In genomic region chr12:27014085-27014858, GRCh38 we compare ENCODE assay signal across 8 cellular contexts. TPM values are rescaled to one million over a fixed set of nuclear protein-coding genes. Genes with fewer than 3 reads are reported as not detected.
DNase-seq lines count a peak whose midpoint lies in the region; ATAC-seq and TF ChIP-seq lines count a peak whose summit lies in the region.

A gene with protein sequence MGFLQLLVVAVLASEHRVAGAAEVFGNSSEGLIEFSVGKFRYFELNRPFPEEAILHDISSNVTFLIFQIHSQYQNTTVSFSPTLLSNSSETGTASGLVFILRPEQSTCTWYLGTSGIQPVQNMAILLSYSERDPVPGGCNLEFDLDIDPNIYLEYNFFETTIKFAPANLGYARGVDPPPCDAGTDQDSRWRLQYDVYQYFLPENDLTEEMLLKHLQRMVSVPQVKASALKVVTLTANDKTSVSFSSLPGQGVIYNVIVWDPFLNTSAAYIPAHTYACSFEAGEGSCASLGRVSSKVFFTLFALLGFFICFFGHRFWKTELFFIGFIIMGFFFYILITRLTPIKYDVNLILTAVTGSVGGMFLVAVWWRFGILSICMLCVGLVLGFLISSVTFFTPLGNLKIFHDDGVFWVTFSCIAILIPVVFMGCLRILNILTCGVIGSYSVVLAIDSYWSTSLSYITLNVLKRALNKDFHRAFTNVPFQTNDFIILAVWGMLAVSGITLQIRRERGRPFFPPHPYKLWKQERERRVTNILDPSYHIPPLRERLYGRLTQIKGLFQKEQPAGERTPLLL (minus strand): TSS chr12:27014384. CDS start chr12:27014168, 216 bp downstream.

- intact Hi-C loops in mammary epithelial cell (cut with micrococcal nuclease) = loop anchor here (1.0 to 10.0 kb wide), 6 partner anchors 67 to 688 kb away; partner anchors contain the start of genes FGFR1OP2 and STK38L

- peak; percentile 92 for TF ChIP-seq CTCF in WERI-Rb-1 (IDR thresholded peaks at IDR 0.05; ENCODE audit: low read depth, low read length)
- TF ChIP-seq CTCF in mammary epithelial cell (conservative IDR thresholded peaks at IDR 0.05 in 1 of 2, IDR thresholded peaks at IDR 0.05 in 1 of 2; ENCODE audit: extremely low read depth in 1 of 2, insufficient read depth in 1 of 2, low read depth in 1 of 2, low read length in 2 of 2) = peak; percentile 67 to 86
- TF ChIP-seq CTCF in smooth muscle cell (IDR thresholded peaks at IDR 0.05; ENCODE audit: borderline replicate concordance, insufficient read depth, poor library complexity, severe bottlenecking) = peak; percentile 86

- H4K20me1 ChIP-seq in mammary epithelial cell (ENCODE audit: insufficient read depth, low read length) (no peaks in the 10 kb centered on the region), smooth muscle cell (ENCODE audit: low read depth) (peaks cover 3% of the 10 kb centered on the region)

- in situ Hi-C loops in mammary epithelial cell (cut with MboI; ENCODE audit: low sequenced_read_pairs in 2 of 2) = no loop called here

- H3K9me3 ChIP-seq in WERI-Rb-1 (ENCODE audit: severe bottlenecking) (no peaks in the 10 kb centered on the region), mammary epithelial cell (replicated peaks; ENCODE audit: insufficient read depth, low read length) (no peaks in the 10 kb centered on the region), smooth muscle cell (replicated peaks; ENCODE audit: low read depth) (no peaks in the 10 kb centered on the region)

- dilution Hi-C loops in mammary epithelial cell (cut with HindIII; ENCODE audit: low sequenced_read_pairs) = no loop called here

- H3K79me2 ChIP-seq in mammary epithelial cell (ENCODE audit: insufficient read depth, low read length) = peaks cover 49% of the 10 kb centered on the region
- peaks cover 16% of the 10 kb centered on the region for H3K79me2 ChIP-seq in smooth muscle cell (ENCODE audit: low read depth)

- peak within 1 kb of the TSS; percentile 95 for H3K4me2 ChIP-seq in mammary epithelial cell (ENCODE audit: insufficient read depth, low read depth, low read length)
- H3K4me2 ChIP-seq in smooth muscle cell = peak within 1 kb of the TSS; percentile 93

- peak within 1 kb of the TSS; percentile 72 for H3K4me3 ChIP-seq in WERI-Rb-1 (ENCODE audit: low read depth, low read length)
- peak within 1 kb of the TSS; percentile 73 to 97 (median 96) for H3K4me3 ChIP-seq in mammary epithelial cell (replicated peaks in 1 of 3; ENCODE audit: insufficient read depth in 1 of 3, low read depth in 2 of 3, low read length in 3 of 3)
- H3K4me3 ChIP-seq in smooth muscle cell = peak within 1 kb of the TSS; percentile 84

- CTCF ChIA-PET in mammary epithelial cell (lab: Charles Lee; ENCODE audit: low non-redundant PET) = interaction anchor here (0.6 to 1.3 kb wide), 6 partner anchors 10 to 868 kb away, joined by 3 to 9 read pairs (median 4); no protein-coding TSS in a partner anchor

- H3K27me3 ChIP-seq in WERI-Rb-1 (ENCODE audit: insufficient read depth, low read depth, severe bottlenecking) = no peaks in the 10 kb centered on the region
- H3K27me3 ChIP-seq in mammary epithelial cell (ENCODE audit: insufficient read depth, low read length) = no peaks in the 10 kb centered on the region
- no peaks in the 10 kb centered on the region for H3K27me3 ChIP-seq in smooth muscle cell (ENCODE audit: low read depth)

- peak; percentile 83 for ATAC-seq in GM18909 (IDR thresholded peaks at IDR 0.05; ENCODE audit: poor library complexity, unreplicated experiment)
- ATAC-seq in HG03159 (IDR thresholded peaks at IDR 0.05; ENCODE audit: unreplicated experiment) = peak; percentile 83

- H3F3A ChIP-seq in smooth muscle cell (ENCODE audit: low read depth) = peaks cover 19% of the 10 kb centered on the region

- H3K9ac ChIP-seq in mammary epithelial cell (ENCODE audit: insufficient read depth, low read length) (peak within 1 kb of the TSS; percentile 94), smooth muscle cell (ENCODE audit: low read depth) (peak within 1 kb of the TSS; percentile 82)

- H3K36me3 ChIP-seq in WERI-Rb-1 (no peaks in the 10 kb centered on the region; the same call in 1 of the 2 replicates), mammary epithelial cell (ENCODE audit: insufficient read depth, low read length) (no peaks in the 10 kb centered on the region), smooth muscle cell (ENCODE audit: low read depth) (no peaks in the 10 kb centered on the region)

- no TSS peak for BruUV-seq in mammary epithelial cell (replicated peaks; lab: Mats Ljungman, UMichigan)

- H3K27ac ChIP-seq in WERI-Rb-1 = peak within 1 kb of the TSS; percentile 67
- peak within 1 kb of the TSS; percentile 98 for H3K27ac ChIP-seq in mammary epithelial cell (ENCODE audit: insufficient read depth, low read depth, low read length)
- H3K27ac ChIP-seq in smooth muscle cell (ENCODE audit: low read depth) = peak within 1 kb of the TSS; percentile 88

- peak; percentile 96 for DNase-seq in AG08396 (ENCODE audit: low spot score)
- DNase-seq in NCI-H2196 treated with DMSO at 0.1 percent for 48 hours (lab: John Stamatoyannopoulos, UW; ENCODE audit: unreplicated experiment) = peak; percentile 99
- peak; percentile 94 for DNase-seq in WERI-Rb-1
- DNase-seq in mammary epithelial cell = peak; percentile 92
- DNase-seq in iPS-NIHi11 (ENCODE audit: low spot score) = peak; percentile 95
- DNase-seq in smooth muscle cell (lab: John Stamatoyannopoulos, UW; ENCODE audit: unreplicated experiment) = peak; percentile 69

- H3K4me1 ChIP-seq in mammary epithelial cell (ENCODE audit: insufficient read depth, low read length) (peaks cover 38% of the 10 kb centered on the region), smooth muscle cell (ENCODE audit: low read depth) (peaks cover 9% of the 10 kb centered on the region)

- H2AFZ ChIP-seq in mammary epithelial cell (ENCODE audit: low read depth, low read length) = peak within 1 kb of the TSS; percentile 79
- H2AFZ ChIP-seq in smooth muscle cell (ENCODE audit: low read depth) = peak within 1 kb of the TSS; percentile 92

- 3% methylated on average over 30 of the region's 71 CpGs for WGBS in mammary epithelial cell (ENCODE audit: low coverage, missing lambda C conversion rate)
- WGBS in smooth muscle cell (ENCODE audit: low lambda C conversion rate) = 3% methylated on average over 71 of the region's 71 CpGs

RNA-seq across cellular contexts. Expression of the gene that starts here (rescaled TPM):
- total RNA-seq in mammary epithelial cell = 100 to 1,000 TPM; 182 to 298 TPM
- polyA plus RNA-seq in mammary epithelial cell = 279 TPM
- 752 TPM for polyA minus RNA-seq in mammary epithelial cell
- 67.4 and 72.6 TPM in 2 replicates for total RNA-seq in smooth muscle cell
- 48.2 and 78.0 TPM in 2 replicates for polyA plus RNA-seq in smooth muscle cell

Comparison
In these comparisons a context has a peak if more than half of its experiments do, and no peak if none do; other contexts are left out.
1. Peak in every context shown above with its lines: DNase-seq, ATAC-seq, H3K4me3 ChIP-seq and H3K27ac ChIP-seq.